9 cellular contexts compared by ENCODE assay signal in genomic region chr4:89056953-89057398, GRCh38. TPM values are rescaled to one million over a fixed set of nuclear protein-coding genes. Genes with fewer than 3 reads are reported as not detected.
A peak's percentile ranks its signal among the peaks of the same experiment; 100 is the strongest.
DNase-seq lines count a peak whose midpoint lies in the region; ATAC-seq and TF ChIP-seq lines count a peak whose summit lies in the region.
"Had no signal": no experiment of that assay in that cellular context is flagged by ENCODE, and none has a peak within 500 bp of the region (broad histone marks: within the 10 kb centered on the region; RNA-seq: fewer than 3 reads in every experiment).

Gene FAM13A (minus strand): TSS chr4:89057185. CDS start chr4:89056964, 221 bp downstream.

- peak; percentile 65 for ATAC-seq in GM19043 (IDR thresholded peaks at IDR 0.05; ENCODE audit: low read depth, unreplicated experiment)
- ATAC-seq in GM19324 (IDR thresholded peaks at IDR 0.05; ENCODE audit: low FRiP score, unreplicated experiment), result no peak

- no peak within 1 kb of the TSS for H3K27ac ChIP-seq in temporal lobe (ENCODE audit: low read depth, low read length)
- H3K27ac ChIP-seq: HL-60 had no signal

- peak within 1 kb of the TSS; percentile 58 for H3K4me3 ChIP-seq in LNCaP clone FGC (ENCODE audit: low read depth, low read length)

- no peak for TF ChIP-seq CTCF in AG09319 (IDR thresholded peaks at IDR 0.05; ENCODE audit: low read depth, low read length)
- TF ChIP-seq CTCF in LNCaP clone FGC (IDR thresholded peaks at IDR 0.05; ENCODE audit: control insufficient read depth, extremely low read depth, insufficient read depth), result no peak

- peak; percentile 92 for DNase-seq in AG09319 (ENCODE audit: extremely low read depth, low read depth)
- DNase-seq in LNCaP clone FGC (ENCODE audit: low read depth), result peak; percentile 99
- DNase-seq in SHP77 treated with DMSO at 0.1 percent for 48 hours (lab: John Stamatoyannopoulos, UW), result peak; percentile 49
- DNase-seq in epidermal melanocyte (ENCODE audit: insufficient read length, low spot score), result peak; percentile 66
- DNase-seq in medulla oblongata (ENCODE audit: extremely low spot score), result peak; percentile 94

RNA-seq across cellular contexts. Expression of gene FAM13A, which starts in this region (rescaled TPM):
- 53.6 TPM for total RNA-seq in temporal lobe

Comparison
In these comparisons a context has a peak if more than half of its experiments do, and no peak if none do; other contexts are left out.
1. DNase-seq: peak in every context shown above with its lines; median percentile 99 in LNCaP clone FGC; 94 in medulla oblongata; 92 in AG09319; 66 in epidermal melanocyte; 49 in SHP77 treated with DMSO at 0.1 percent for 48 hours.